2 cellular contexts compared by ENCODE assay signal in the genomic region with DNA sequence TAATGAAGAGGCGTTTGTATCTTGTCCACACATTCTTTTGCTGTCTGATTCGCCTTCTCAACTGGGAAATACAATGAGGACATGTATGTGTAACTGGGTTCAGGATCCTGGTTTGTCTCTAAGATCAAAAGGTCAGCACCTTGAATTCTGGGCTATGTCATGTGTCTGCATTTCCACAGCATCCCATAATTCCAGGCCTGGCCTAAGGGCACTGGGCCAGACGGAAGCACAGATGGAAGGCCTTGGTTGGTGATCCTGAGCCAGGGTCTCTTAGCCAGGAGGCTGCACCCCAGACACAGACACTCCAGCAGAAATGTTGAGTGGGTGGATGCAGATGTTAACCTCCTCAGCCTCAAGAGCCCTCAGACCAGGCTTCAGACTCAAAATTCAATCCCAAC.
A peak's percentile ranks its signal among the peaks of the same experiment; 100 is the strongest.
TF ChIP-seq lines count a peak whose summit lies in the region.

No MANE protein-coding gene starts in this region.

TF ChIP-seq in HepG2, 621 proteins besides CTCF, POLR2A, EP300 and RAD21:
- TF ChIP-seq NR2F6 (IDR thresholded peaks at IDR 0.05) (no peak), NR2F6 (CRISPR knock-in tag; IDR thresholded peaks at IDR 0.05) (peak; percentile 6; the same call in 1 of the 2 replicates), SALL1 (CRISPR knock-in tag; IDR thresholded peaks at IDR 0.05) (no peak), HNF4A (CRISPR knock-in tag; IDR thresholded peaks at IDR 0.05) (0 out of 2 replicates have a peak, but pooled peaks have one; percentile 29), RXRB (CRISPR knock-in tag; IDR thresholded peaks at IDR 0.05; ENCODE audit: borderline replicate concordance) (no peak), TCF7L2 (IDR thresholded peaks at IDR 0.05; ENCODE audit: low read depth, low read length) (no peak), BHLHE40 (IDR thresholded peaks at IDR 0.05; ENCODE audit: low read length) (0 out of 2 replicates have a peak, but pooled peaks have one; percentile 4), NR2F1 (CRISPR knock-in tag; IDR thresholded peaks at IDR 0.05) (0 out of 4 replicates have a peak, but pooled peaks of 1 of the 2 experiments have one; percentile 20), NCOA5 (CRISPR knock-in tag; IDR thresholded peaks at IDR 0.05) (no peak), RXRA (CRISPR knock-in tag; IDR thresholded peaks at IDR 0.05) (0 out of 2 replicates have a peak, but pooled peaks have one; percentile 12)
TF ChIP-seq in HepG2: peak in this region for 5.

TF ChIP-seq in GM12878, 131 proteins besides CTCF, POLR2A, EP300 and RAD21:
- TF ChIP-seq NR2F1 (conservative IDR thresholded peaks at IDR 0.05) = 0 out of 2 replicates have a peak, but pooled peaks have one; percentile 34
- TF ChIP-seq EED (IDR thresholded peaks at IDR 0.05; ENCODE audit: low read depth) = no peak
